19 cellular contexts compared by ENCODE assay signal in the genomic region with DNA sequence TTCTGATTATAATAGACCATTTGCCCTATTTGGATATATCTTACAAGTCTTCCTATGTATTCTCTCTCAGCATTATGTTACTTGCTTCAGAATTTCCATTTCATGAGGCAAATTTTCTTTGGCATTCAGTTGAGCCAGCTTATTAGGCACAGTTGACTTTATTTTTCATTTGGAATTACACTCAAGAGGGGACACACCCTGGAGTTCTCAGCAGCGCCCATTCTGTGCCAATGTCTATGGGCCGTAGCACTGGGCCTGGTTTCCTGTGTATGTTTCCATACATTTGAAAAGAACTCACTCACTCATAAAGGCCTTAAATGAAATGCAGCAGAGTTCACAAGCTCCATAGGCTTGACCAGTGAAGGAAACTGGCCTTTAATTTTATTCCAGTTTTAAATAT.
"Had no signal": no experiment of that assay in that cellular context is flagged by ENCODE, and none has a peak within 500 bp of the region (broad histone marks: within the 10 kb centered on the region; RNA-seq: fewer than 3 reads in every experiment).

No MANE protein-coding gene starts in this region.

- H3K4me2 ChIP-seq: KMS-11, PC-9 had no signal

- H3K36me3 ChIP-seq: ascending aorta, MG63 had no signal

- H3K4me1 ChIP-seq: body of pancreas had no signal

- H2AFZ ChIP-seq: PC-9 had no signal

- H3K27ac ChIP-seq: body of pancreas, KMS-11, PC-9, VCaP had no signal

- H3K9ac ChIP-seq: KMS-11 had no signal

- H3K4me3 ChIP-seq: ascending aorta, body of pancreas, MG63, PC-9 had no signal

- ATAC-seq: activated CD8-positive, alpha-beta T cell treated with anti-CD3 and anti-CD28 coated beads for 36 hours; body of pancreas; T-cell had no signal

- H3K27me3 ChIP-seq: ascending aorta, body of pancreas, MG63 had no signal

- DNase-seq: activated CD4-positive, CD25-positive, alpha-beta regulatory T cell; activated CD8-positive, alpha-beta memory T cell treated with anti-CD3 and anti-CD28 coated beads, Interleukin-2, amount 50 U/mL, for 4 hours; activated CD8-positive, alpha-beta T cell treated with anti-CD3 and anti-CD28 coated beads for 36 hours; activated naive CD4-positive, alpha-beta T cell treated with anti-CD3 and anti-CD28 coated beads, Interleukin-2, amount 50 U/mL, for 16 hours; amniotic stem cell; body of pancreas; MG63; NCI-H1105; NCI-H1436; NCI-H187; NCI-H2081; NCI-H446; NCI-H524; PC-9; SHP77 treated with DMSO at 0.1 percent for 48 hours; T-cell had no signal

- H3K9me3 ChIP-seq: ascending aorta, body of pancreas, MG63 had no signal
